14 cellular contexts compared by ENCODE assay signal in genomic region chr17:29577778-29578211, GRCh38. TPM values are rescaled to one million over a fixed set of nuclear protein-coding genes. Genes with fewer than 3 reads are reported as not detected.
DNase-seq lines count a peak whose midpoint lies in the region; ATAC-seq and TF ChIP-seq lines count a peak whose summit lies in the region.
"Had no signal": no experiment of that assay in that cellular context is flagged by ENCODE, and none has a peak within 500 bp of the region (broad histone marks: within the 10 kb centered on the region; RNA-seq: fewer than 3 reads in every experiment).

No MANE protein-coding gene starts in this region.

- peaks cover 0 to 95% of the 10 kb centered on the region in 2 donors for H3K36me3 ChIP-seq in gastroesophageal sphincter
- H3K36me3 ChIP-seq in neuronal stem cell (replicated peaks in 1 of 2; ENCODE audit: control insufficient read depth in 2 of 2, insufficient read depth in 2 of 2, low read length in 2 of 2), result peaks cover 72 to 94% of the 10 kb centered on the region in 2 donors
- H3K36me3 ChIP-seq: neural progenitor cell had no signal

- H3K9me3 ChIP-seq in gastroesophageal sphincter (no peaks in the 10 kb centered on the region), neuronal stem cell (replicated peaks in 1 of 2; ENCODE audit: control insufficient read depth in 2 of 2, insufficient read depth in 1 of 2, low read depth in 1 of 2, low read length in 2 of 2) (no peaks in the 10 kb centered on the region)
- H3K9me3 ChIP-seq: heart right ventricle, upper lobe of right lung had no signal

- H3K9me3 Mint-ChIP-seq in WTC11, result no peaks in the 10 kb centered on the region
- H3K9me3 Mint-ChIP-seq: neural progenitor cell had no signal

- H2BK5ac ChIP-seq in neuronal stem cell (ENCODE audit: low read length), result peak overlapping the region; percentile 14

- POLR2A ChIA-PET in WTC11 (lab: Charles Lee), result no interaction called here

- no peaks in the 10 kb centered on the region for H3K27me3 ChIP-seq in gastroesophageal sphincter
- H3K27me3 ChIP-seq in neuronal stem cell (ENCODE audit: control insufficient read depth in 3 of 3, insufficient read depth in 3 of 3, low read depth in 1 of 3, low read length in 3 of 3), result no peaks in the 10 kb centered on the region
- H3K27me3 ChIP-seq: heart right ventricle, neural progenitor cell, upper lobe of right lung had no signal

- H3K4me2 ChIP-seq in neuronal stem cell (ENCODE audit: insufficient read depth, low read length, poor library complexity, severe bottlenecking), result no peak overlapping the region
- H3K4me2 ChIP-seq: neural progenitor cell had no signal

- peaks cover 36% of the 10 kb centered on the region for H3K36me3 Mint-ChIP-seq in WTC11

- H3K4me3 ChIP-seq in gastroesophageal sphincter, result no peak overlapping the region
- no peak overlapping the region for H3K4me3 ChIP-seq in neuronal stem cell (ENCODE audit: low read length in 2 of 2)
- H3K4me3 ChIP-seq: heart right ventricle, neural progenitor cell, upper lobe of right lung had no signal

- peak overlapping the region; percentile 23 for H2AK5ac ChIP-seq in neuronal stem cell (ENCODE audit: low read depth, low read length)

- peak; percentile 89 for DNase-seq in AG08395 (ENCODE audit: low spot score)
- no peak for DNase-seq in WTC11 (ENCODE audit: low spot score)
- DNase-seq in neuronal stem cell (ENCODE audit: low spot score), result no peak
- DNase-seq in MV-4-11 (lab: John Stamatoyannopoulos, UW), result no peak
- DNase-seq in 8988T, result no peak
- DNase-seq in epidermal melanocyte (ENCODE audit: insufficient read length, low spot score), result no peak
- no peak for DNase-seq in activated T-cell treated with anti-CD3 and anti-CD28 coated beads, Interleukin-2, amount 50 U/mL, for 48 hours
- DNase-seq: DMS 273 treated with DMSO at 0.1 percent for 48 hours, NCI-H1092 treated with DMSO at 0.1 percent for 48 hours, upper lobe of right lung had no signal

- peaks cover 8% of the 10 kb centered on the region for H3K4me1 Mint-ChIP-seq in WTC11

- no peak overlapping the region for H3K4me3 Mint-ChIP-seq in WTC11
- H3K4me3 Mint-ChIP-seq: neural progenitor cell had no signal

- H3K27me3 Mint-ChIP-seq in WTC11 (ENCODE audit: low read depth), result no peaks in the 10 kb centered on the region

- peak overlapping the region; percentile 57 for H4K8ac ChIP-seq in neuronal stem cell (ENCODE audit: low read depth, low read length)

- H3K27ac Mint-ChIP-seq in WTC11, result peak overlapping the region; percentile 67; the same call in 1 of the 2 replicates
- H3K27ac Mint-ChIP-seq: neural progenitor cell had no signal

- TF ChIP-seq CTCF in WTC11 (IDR thresholded peaks at IDR 0.05), result no peak
- TF ChIP-seq CTCF in gastroesophageal sphincter (IDR thresholded peaks at IDR 0.05), result no peak

- H2BK120ac ChIP-seq in neuronal stem cell (ENCODE audit: low read depth, low read length), result no peak overlapping the region

- no peak overlapping the region for H4K91ac ChIP-seq in neuronal stem cell (ENCODE audit: low read depth, low read length, poor library complexity)

- CTCF ChIA-PET in WTC11 (lab: Charles Lee), result interaction anchor here (1.1 to 4.5 kb wide), 4 partner anchors 14 to 40 kb away, joined by 3 to 72 read pairs (median 4); partner anchors contain the start of gene ANKRD13B

- ATAC-seq in WTC11, result no peak
- no peak for ATAC-seq in gastroesophageal sphincter
- ATAC-seq: HepG2, upper lobe of right lung had no signal

- no peak overlapping the region for H2BK15ac ChIP-seq in neuronal stem cell (ENCODE audit: low read length)

- TF ChIP-seq POLR2A in gastroesophageal sphincter (IDR thresholded peaks at IDR 0.05), result no peak

- no peak for TF ChIP-seq EP300 in gastroesophageal sphincter (IDR thresholded peaks at IDR 0.05)

- peaks cover 0 to 54% (median 9%) of the 10 kb centered on the region in 3 donors for H3K4me1 ChIP-seq in gastroesophageal sphincter
- H3K4me1 ChIP-seq in neuronal stem cell (ENCODE audit: control insufficient read depth in 2 of 2, insufficient read depth in 1 of 2, low read depth in 1 of 2, low read length in 2 of 2), result peaks cover 0 to 3% of the 10 kb centered on the region in 2 donors

- H3K79me1 ChIP-seq in neuronal stem cell (ENCODE audit: low read depth, low read length), result peaks cover 5% of the 10 kb centered on the region

- WGBS in gastroesophageal sphincter (ENCODE audit: low coverage in 1 of 2), 2 donors, result no CpG with 5 or more reads among the region's 9 CpGs
- WGBS in neuronal stem cell (ENCODE audit: extremely low coverage in 2 of 2, insufficient read length in 2 of 2, insufficient replicate concordance in 1 of 2), 2 donors, result no CpG with 5 or more reads among the region's 9 CpGs

- H3K27ac ChIP-seq in gastroesophageal sphincter, result peak overlapping the region in 3 of 4 donors; percentile 10 to 35 (median 12)
- H3K27ac ChIP-seq in neuronal stem cell (replicated peaks; ENCODE audit: low read length), result no peak overlapping the region
- H3K27ac ChIP-seq: neural progenitor cell, upper lobe of right lung had no signal

- no peak overlapping the region for H2AFZ ChIP-seq in neuronal stem cell (ENCODE audit: low read length)
- H2AFZ ChIP-seq: neural progenitor cell had no signal

- H3K23ac ChIP-seq in neuronal stem cell (ENCODE audit: low read depth, low read length, poor library complexity), result no peak overlapping the region

- no peak overlapping the region for H3K14ac ChIP-seq in neuronal stem cell (ENCODE audit: low read length)

- peak overlapping the region; percentile 18 for H3K9ac ChIP-seq in neuronal stem cell (ENCODE audit: low read depth, low read length, poor library complexity)
- H3K9ac ChIP-seq: neural progenitor cell had no signal

- no peak overlapping the region for H3K4ac ChIP-seq in neuronal stem cell (ENCODE audit: low read length)

- H2BK12ac ChIP-seq in neuronal stem cell (ENCODE audit: low read length), result peak overlapping the region; percentile 8

- peak overlapping the region; percentile 33 for H3K18ac ChIP-seq in neuronal stem cell (ENCODE audit: low read length)

TF ChIP-seq in WTC11, 78 proteins besides CTCF, POLR2A, EP300 and RAD21:
- TF ChIP-seq NR2C2 (CRISPR knock-in tag; IDR thresholded peaks at IDR 0.05) (no peak), NR3C1 (CRISPR knock-in tag; conservative IDR thresholded peaks at IDR 0.05; ENCODE audit: low read depth) (no peak)
TF ChIP-seq in WTC11: peak in this region for 0.

RNA-seq across cellular contexts. Expression of gene TP53I13, which starts 9.3 kb away (rescaled TPM):
- 33.1 to 41.9 TPM (median 36.7 TPM) in 3 replicates for total RNA-seq in WTC11 (2021)
- total RNA-seq in gastroesophageal sphincter, result 10 to 100 TPM; 41.5 to 57.3 (median 52.1) TPM
- polyA plus RNA-seq in neuronal stem cell (2013, experiment 1 of 2), result 32.2 TPM
- 30.4 TPM for polyA plus RNA-seq in neuronal stem cell (2013, experiment 2 of 2)

RNA-seq across cellular contexts. Expression of gene ABHD15, which starts 11.0 kb away (rescaled TPM):
- total RNA-seq in WTC11 (2021) (2.6 to 3.3 TPM (median 2.8 TPM) in 3 replicates), gastroesophageal sphincter (10 to 100 TPM in 3 of 4 donors, 1 to 10 TPM in 1; 5.4 to 12.6 (median 11.1) TPM)
- polyA plus RNA-seq in neuronal stem cell (2013, experiment 1 of 2), result 2.6 TPM
- polyA plus RNA-seq in neuronal stem cell (2013, experiment 2 of 2), result 2.5 TPM

RNA-seq across cellular contexts. Expression of gene GIT1, which starts 11.7 kb away (rescaled TPM):
- total RNA-seq in WTC11 (2021) (43.9 to 66.9 TPM (median 45.0 TPM) in 3 replicates), gastroesophageal sphincter (10 to 100 TPM; 30.4 to 47.8 (median 35.8) TPM)
- polyA plus RNA-seq in neuronal stem cell (2013, experiment 1 of 2), result 63.2 TPM
- 65.1 TPM for polyA plus RNA-seq in neuronal stem cell (2013, experiment 2 of 2)

RNA-seq across cellular contexts. Expression of gene ANKRD13B, which starts 15.1 kb away (rescaled TPM):
- total RNA-seq in WTC11 (2021), result 29.8 to 45.5 TPM (median 32.2 TPM) in 3 replicates
- 10 to 100 TPM in 2 of 4 donors, 1 to 10 TPM in 2; 4.4 to 22.8 (median 10.0) TPM for total RNA-seq in gastroesophageal sphincter
- 24.5 TPM for polyA plus RNA-seq in neuronal stem cell (2013, experiment 1 of 2)
- polyA plus RNA-seq in neuronal stem cell (2013, experiment 2 of 2), result 23.7 TPM

RNA-seq across cellular contexts. Expression of gene CORO6, which starts 44.9 kb away (rescaled TPM):
- total RNA-seq in WTC11 (2021) (6.4 to 8.9 TPM (median 7.5 TPM) in 3 replicates), gastroesophageal sphincter (100 to 1,000 TPM in 1 of 4 donors, 10 to 100 TPM in 3; 18.1 to 138 (median 39.4) TPM)
- 5.2 TPM for polyA plus RNA-seq in neuronal stem cell (2013, experiment 1 of 2)
- 5.5 TPM for polyA plus RNA-seq in neuronal stem cell (2013, experiment 2 of 2)
